ENCODE assay signal across 7 cellular contexts in the genomic region with DNA sequence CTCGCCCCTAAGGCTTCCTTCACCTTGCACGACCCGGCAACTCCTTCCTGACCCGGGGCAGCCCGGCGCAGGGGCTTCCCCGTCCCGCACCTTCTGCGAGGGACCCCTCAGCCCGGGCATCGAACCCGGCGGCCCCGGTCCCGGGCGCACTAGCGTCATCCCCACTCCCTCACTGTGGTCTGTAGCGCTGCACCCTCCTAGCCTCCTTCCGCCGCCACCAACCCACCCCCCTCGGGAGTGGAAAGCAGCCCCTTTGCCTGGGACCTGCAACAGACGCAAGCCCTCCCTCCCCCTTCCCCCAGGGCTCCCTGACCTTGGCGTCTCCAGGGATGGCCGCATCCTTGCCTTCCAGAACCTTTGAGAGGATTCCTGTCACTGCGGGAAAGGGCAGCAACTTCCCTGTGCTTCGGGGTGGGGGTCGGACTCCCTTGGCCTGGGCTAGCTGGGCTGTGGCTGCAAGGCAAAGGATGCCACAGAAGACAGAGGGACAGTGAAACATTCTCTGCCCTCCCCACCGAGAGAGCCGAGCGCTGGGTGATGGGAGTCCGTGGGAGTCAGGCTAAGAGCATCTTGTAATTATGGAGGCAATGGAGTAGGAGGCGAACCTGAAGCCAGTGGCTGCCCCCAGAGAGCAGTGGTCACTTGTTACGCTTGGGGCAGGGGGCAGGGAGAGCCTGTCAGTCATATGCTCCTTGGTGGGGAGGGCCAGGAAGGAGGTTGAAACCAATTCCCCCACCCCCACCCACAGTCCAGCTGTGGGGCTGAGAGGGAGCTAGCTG.
DNase-seq lines count a peak whose midpoint lies in the region; ATAC-seq and TF ChIP-seq lines count a peak whose summit lies in the region.

No MANE protein-coding gene starts in this region.

- peak overlapping the region; percentile 60 for H3K4me3 ChIP-seq in GM12875 (ENCODE audit: low read depth, low read length)

- H3K36me3 Mint-ChIP-seq in effector memory CD8-positive, alpha-beta T cell (ENCODE audit: insufficient read depth) = peaks cover 21% of the 10 kb centered on the region
- peaks cover 51% of the 10 kb centered on the region for H3K36me3 Mint-ChIP-seq in nephron (ENCODE audit: low read depth)

- H3K9me3 Mint-ChIP-seq in effector memory CD8-positive, alpha-beta T cell = no peaks in the 10 kb centered on the region
- no peaks in the 10 kb centered on the region for H3K9me3 Mint-ChIP-seq in nephron

- H3K4me3 Mint-ChIP-seq in effector memory CD8-positive, alpha-beta T cell = peak overlapping the region; percentile 66 to 70
- peak overlapping the region; percentile 93 to 94 (median 93) for H3K4me3 Mint-ChIP-seq in nephron

- TF ChIP-seq CTCF in GM12875 (IDR thresholded peaks at IDR 0.05; ENCODE audit: borderline replicate concordance, insufficient read depth, low read depth, low read length) = no peak
- TF ChIP-seq CTCF in nephron (IDR thresholded peaks at IDR 0.05; ENCODE audit: unreplicated experiment in 3 of 3) = no peak

- H3K27me3 Mint-ChIP-seq in effector memory CD8-positive, alpha-beta T cell = peaks cover 6 to 64% of the 10 kb centered on the region in 2 donors
- peaks cover 8% of the 10 kb centered on the region for H3K27me3 Mint-ChIP-seq in nephron (ENCODE audit: low read depth)

- H3K4me1 Mint-ChIP-seq in effector memory CD8-positive, alpha-beta T cell (ENCODE audit: low read depth in 2 of 2) = peaks cover 11 to 13% of the 10 kb centered on the region in 2 donors
- H3K4me1 Mint-ChIP-seq in nephron = peaks cover 43% of the 10 kb centered on the region

- peak; percentile 80 for DNase-seq in NCI-H146 (lab: John Stamatoyannopoulos, UW)
- DNase-seq in effector memory CD8-positive, alpha-beta T cell = no peak
- no peak for DNase-seq in Ammon's horn (ENCODE audit: low spot score)
- DNase-seq in NCI-H1694 (lab: John Stamatoyannopoulos, UW) = no peak

- H3K27ac Mint-ChIP-seq in effector memory CD8-positive, alpha-beta T cell = peak overlapping the region in 1 of 2 donors; percentile 28
- H3K27ac Mint-ChIP-seq in nephron = peak overlapping the region in 1 of 3 experiments; percentile 46

- ATAC-seq in effector memory CD8-positive, alpha-beta T cell (replicated peaks) = peak; percentile 69
- ATAC-seq in HG02610 (IDR thresholded peaks at IDR 0.05; ENCODE audit: unreplicated experiment) = no peak
